Comparison of ENCODE assay signal across 8 cellular contexts in genomic region chr2:25043241-25043867, GRCh38. TPM values are rescaled to one million over a fixed set of nuclear protein-coding genes. Genes with fewer than 3 reads are reported as not detected.
DNase-seq lines count a peak whose midpoint lies in the region; ATAC-seq, FAIRE-seq and TF ChIP-seq lines count a peak whose summit lies in the region.

No MANE protein-coding gene starts in this region.

- no peak for ATAC-seq in GM19463 (IDR thresholded peaks at IDR 0.05; ENCODE audit: unreplicated experiment)

- TF ChIP-seq POLR2A in transverse colon (IDR thresholded peaks at IDR 0.05), result no peak

- peak overlapping the region; percentile 49 for H3K27ac Mint-ChIP-seq in activated CD4-positive, alpha-beta T cell treated with anti-CD3 and anti-CD28 coated beads, Interleukin-2, amount 10 ng/mL, durations not matched to agents 24 days and 14 days

- FAIRE-seq in HTR-8/SVneo (lab: Jason Lieb, UNC), result no peak

- H3K9me3 Mint-ChIP-seq in activated CD4-positive, alpha-beta T cell treated with anti-CD3 and anti-CD28 coated beads, Interleukin-2, amount 10 ng/mL, durations not matched to agents 24 days and 14 days, result no peaks in the 10 kb centered on the region

- H3K4me3 Mint-ChIP-seq in activated CD4-positive, alpha-beta T cell treated with anti-CD3 and anti-CD28 coated beads, Interleukin-2, amount 10 ng/mL, durations not matched to agents 24 days and 14 days, result peak overlapping the region; percentile 84

- in situ Hi-C loops in transverse colon (cut with MboI; ENCODE audit: low pct_ligation_motif_present in 1 of 4, low pct_unique_long_range_greater_than_20kb in 1 of 4, low sequenced_read_pairs in 3 of 4), result no loop called here

- H3K79me2 ChIP-seq in parathyroid adenoma, result no peaks in the 10 kb centered on the region

- H3K27ac ChIP-seq in parathyroid adenoma, result no peak overlapping the region
- no peak overlapping the region for H3K27ac ChIP-seq in transverse colon

- TF ChIP-seq CTCF in AG10803 (conservative IDR thresholded peaks at IDR 0.05; ENCODE audit: low read length) (no peak), parathyroid adenoma (IDR thresholded peaks at IDR 0.05) (no peak), transverse colon (IDR thresholded peaks at IDR 0.05) (no peak)

- H3K9me3 ChIP-seq in endocrine pancreas (ENCODE audit: control insufficient read depth, low read length), result no peaks in the 10 kb centered on the region
- no peaks in the 10 kb centered on the region for H3K9me3 ChIP-seq in parathyroid adenoma (ENCODE audit: control insufficient read depth, low read length)
- no peaks in the 10 kb centered on the region for H3K9me3 ChIP-seq in transverse colon

- DNase-seq in AG10803 (ENCODE audit: low read depth) (peak; percentile 63), HTR-8/SVneo (ENCODE audit: insufficient read length, low spot score) (peak; percentile 67), transverse colon (no peak)
- DNase-seq in activated CD4-positive, alpha-beta T cell treated with anti-CD3 and anti-CD28 coated beads, Interleukin-2, amount 10 ng/mL, durations not matched to agents 24 days and 14 days, result peak; percentile 70
- DNase-seq in central memory CD4-positive, alpha-beta T cell, result no peak

- no peaks in the 10 kb centered on the region for H3K27me3 ChIP-seq in endocrine pancreas (ENCODE audit: control insufficient read depth, insufficient read depth, low read length)
- H3K27me3 ChIP-seq in parathyroid adenoma (ENCODE audit: control insufficient read depth, insufficient read depth, low read length), result no peaks in the 10 kb centered on the region
- peaks cover 10% of the 10 kb centered on the region for H3K27me3 ChIP-seq in transverse colon

- H3K4me3 ChIP-seq in AG10803 (ENCODE audit: low read length), result peak overlapping the region; percentile 68
- peak overlapping the region; percentile 37 for H3K4me3 ChIP-seq in endocrine pancreas (ENCODE audit: control insufficient read depth, insufficient read depth, low read length)
- H3K4me3 ChIP-seq in parathyroid adenoma (ENCODE audit: low read depth, low read length), result peak overlapping the region; percentile 81
- peak overlapping the region in 2 of 4 donors; percentile 64 to 69 for H3K4me3 ChIP-seq in transverse colon

- TF ChIP-seq EP300 in transverse colon (IDR thresholded peaks at IDR 0.05; ENCODE audit: low read depth), result no peak

- 49 to 86% methylated on average over 1 to 8 of the region's 8 CpGs for WGBS in transverse colon (ENCODE audit: low coverage in 1 of 2), 2 donors

- peak overlapping the region; percentile 99 for H3K4me2 ChIP-seq in parathyroid adenoma (ENCODE audit: low read length)

- H3K4me1 ChIP-seq in endocrine pancreas (ENCODE audit: control insufficient read depth, insufficient read depth, low read length) (no peaks in the 10 kb centered on the region), parathyroid adenoma (no peaks in the 10 kb centered on the region), transverse colon (peaks cover 6 to 22% (median 17%) of the 10 kb centered on the region in 4 donors)

- H3K36me3 ChIP-seq in endocrine pancreas (ENCODE audit: control insufficient read depth, insufficient read depth, low read length) (no peaks in the 10 kb centered on the region), parathyroid adenoma (ENCODE audit: control insufficient read depth, insufficient read depth, low read length) (no peaks in the 10 kb centered on the region), transverse colon (no peaks in the 10 kb centered on the region)

- H3K9ac ChIP-seq in endocrine pancreas (ENCODE audit: control insufficient read depth, insufficient read depth, low read length) (no peak overlapping the region), parathyroid adenoma (no peak overlapping the region)

- peaks cover 20% of the 10 kb centered on the region for H3K4me1 Mint-ChIP-seq in activated CD4-positive, alpha-beta T cell treated with anti-CD3 and anti-CD28 coated beads, Interleukin-2, amount 10 ng/mL, durations not matched to agents 24 days and 14 days

- peak overlapping the region; percentile 96 for H2AFZ ChIP-seq in parathyroid adenoma

- H3K36me3 Mint-ChIP-seq in activated CD4-positive, alpha-beta T cell treated with anti-CD3 and anti-CD28 coated beads, Interleukin-2, amount 10 ng/mL, durations not matched to agents 24 days and 14 days (ENCODE audit: low read depth), result no peaks in the 10 kb centered on the region

- intact Hi-C loops in activated CD4-positive, alpha-beta T cell treated with anti-CD3 and anti-CD28 coated beads, Interleukin-2, amount 10 ng/mL, durations not matched to agents 24 days and 14 days (cut with micrococcal nuclease), result loop anchor here (1.0 to 5.0 kb wide), 4 partner anchors 68 to 251 kb away; partner anchors contain the start of genes ADCY3, CENPO and PTRHD1
- intact Hi-C loops in transverse colon (cut with DNase I; ENCODE audit: low total_unique reads), result loop anchor here (5.0 kb wide), 1 partner anchor 56 kb away; no protein-coding TSS in a partner anchor

- H3K27me3 Mint-ChIP-seq in activated CD4-positive, alpha-beta T cell treated with anti-CD3 and anti-CD28 coated beads, Interleukin-2, amount 10 ng/mL, durations not matched to agents 24 days and 14 days, result peaks cover 47% of the 10 kb centered on the region

RNA-seq across cellular contexts. Expression of gene EFR3B, which starts 1.5 kb away (rescaled TPM):
- 0.09 and 0.12 TPM in 2 replicates for total RNA-seq in activated CD4-positive, alpha-beta T cell treated with anti-CD3 and anti-CD28 coated beads, Interleukin-2, amount 10 ng/mL, durations not matched to agents 24 days and 14 days
- total RNA-seq in transverse colon, result 1 to 10 TPM in 2 of 4 donors, under 1 TPM in 2; under 0.01 to 1.4 (median 0.70) TPM

Comparison
In these comparisons a context has a peak if more than half of its experiments do, and no peak if none do; other contexts are left out.
1. DNase-seq: peak in AG10803 (single experiment), HTR-8/SVneo (single experiment) and activated CD4-positive, alpha-beta T cell treated with anti-CD3 and anti-CD28 coated beads, Interleukin-2, amount 10 ng/mL, durations not matched to agents 24 days and 14 days (single experiment); none in central memory CD4-positive, alpha-beta T cell (single experiment) and transverse colon (single experiment).